ENCODE assay signal across 8 cellular contexts in genomic region chr6:34249469-34250370, GRCh38. TPM values are rescaled to one million over a fixed set of nuclear protein-coding genes. Genes with fewer than 3 reads are reported as not detected.
DNase-seq lines count a peak whose midpoint lies in the region; ATAC-seq and TF ChIP-seq lines count a peak whose summit lies in the region.

No MANE protein-coding gene starts in this region.

- DNase-seq in psoas muscle (no peak), NCI-H2029 (lab: John Stamatoyannopoulos, UW) (no peak), mucosa of gallbladder (ENCODE audit: low spot score) (no peak), NAMALWA (ENCODE audit: low spot score) (no peak)

- 40 to 58% methylated on average over 5 to 16 of the region's 20 CpGs for WGBS in gastroesophageal sphincter (ENCODE audit: low coverage in 1 of 2), 2 donors
- 46 to 49% (median 46%) methylated on average over 20 of the region's 20 CpGs for WGBS in psoas muscle, 3 donors

- peak overlapping the region; percentile 94 for H2AFZ ChIP-seq in SU-DHL-6 (ENCODE audit: low read depth, low read length, severe bottlenecking)

- H3K9me2 ChIP-seq in SU-DHL-6 (replicated peaks; ENCODE audit: insufficient read depth, low read length), result no peaks in the 10 kb centered on the region

- TF ChIP-seq POLR2A in gastroesophageal sphincter (IDR thresholded peaks at IDR 0.05), result no peak

- H3K79me2 ChIP-seq in SU-DHL-6 (ENCODE audit: insufficient read depth, low read length), result no peaks in the 10 kb centered on the region

- H3K27ac ChIP-seq in SU-DHL-6 (ENCODE audit: low read depth, low read length), result 0 out of 2 replicates have a peak overlapping the region, but pooled peaks have one; percentile 16
- peak overlapping the region; percentile 13 to 91 (median 86) for H3K27ac ChIP-seq in gastroesophageal sphincter
- peak overlapping the region; percentile 89 for H3K27ac ChIP-seq in psoas muscle

- H4K20me1 ChIP-seq in SU-DHL-6 (ENCODE audit: low read depth, low read length), result no peaks in the 10 kb centered on the region

- no peak for TF ChIP-seq EP300 in gastroesophageal sphincter (IDR thresholded peaks at IDR 0.05)

- peak overlapping the region; percentile 80 for H3K9ac ChIP-seq in SU-DHL-6 (ENCODE audit: low read length)

- peaks cover 31% of the 10 kb centered on the region for H3F3A ChIP-seq in SU-DHL-6 (ENCODE audit: insufficient read depth)

- TF ChIP-seq CTCF in SU-DHL-6 (IDR thresholded peaks at IDR 0.05; ENCODE audit: insufficient read depth, low read length, poor library complexity, severe bottlenecking) (no peak), gastroesophageal sphincter (IDR thresholded peaks at IDR 0.05) (no peak), psoas muscle (IDR thresholded peaks at IDR 0.05) (no peak)

- H3K4me3 ChIP-seq in SU-DHL-6 (ENCODE audit: insufficient read depth, low read length, poor library complexity, severe bottlenecking) (peak overlapping the region; percentile 71), gastroesophageal sphincter (peak overlapping the region; percentile 62 to 89), psoas muscle (peak overlapping the region; percentile 72)

- H3K27me3 ChIP-seq in SU-DHL-6 (ENCODE audit: low read length), result no peaks in the 10 kb centered on the region
- H3K27me3 ChIP-seq in gastroesophageal sphincter, result no peaks in the 10 kb centered on the region
- H3K27me3 ChIP-seq in psoas muscle (ENCODE audit: insufficient read depth in 3 of 3, low read length in 2 of 3), result no peaks in the 10 kb centered on the region

- H3K9me3 ChIP-seq in SU-DHL-6 (ENCODE audit: insufficient read depth, low read length), result no peaks in the 10 kb centered on the region
- no peaks in the 10 kb centered on the region for H3K9me3 ChIP-seq in gastroesophageal sphincter
- no peaks in the 10 kb centered on the region for H3K9me3 ChIP-seq in psoas muscle

- peak overlapping the region; percentile 63 for H3K4me2 ChIP-seq in SU-DHL-6 (ENCODE audit: low read depth, low read length, poor library complexity, severe bottlenecking)

- H3K4me1 ChIP-seq in gastroesophageal sphincter, result peaks cover 0 to 25% (median 9%) of the 10 kb centered on the region in 3 donors
- peaks cover 12% of the 10 kb centered on the region for H3K4me1 ChIP-seq in psoas muscle

- H3K36me3 ChIP-seq in SU-DHL-6 (ENCODE audit: low read length) (no peaks in the 10 kb centered on the region), gastroesophageal sphincter (no peaks in the 10 kb centered on the region), psoas muscle (ENCODE audit: insufficient read depth in 1 of 2, low read depth in 1 of 2) (no peaks in the 10 kb centered on the region)

- intact Hi-C loops in psoas muscle (cut with DNase I), result loop anchor here (1.0 to 2.0 kb wide), 3 partner anchors 143 to 166 kb away; partner anchors contain the start of gene NUDT3 (in 2 of the 2)

- peak; percentile 18 for ATAC-seq in GM18861 (IDR thresholded peaks at IDR 0.05; ENCODE audit: unreplicated experiment)
- ATAC-seq in HG02610 (IDR thresholded peaks at IDR 0.05; ENCODE audit: unreplicated experiment), result peak; percentile 23
- peak; percentile 55 for ATAC-seq in gastroesophageal sphincter
- ATAC-seq in psoas muscle, result peak; percentile 33 to 40 (median 36)

RNA-seq across cellular contexts. Expression of gene SMIM29, which starts 0.9 kb away (rescaled TPM):
- total RNA-seq in gastroesophageal sphincter (10 to 100 TPM in 3 of 4 donors, 1 to 10 TPM in 1; 9.7 to 34.7 (median 22.6) TPM), psoas muscle (10 to 100 TPM; 14.4 to 59.4 (median 31.5) TPM), mucosa of gallbladder (28.9 TPM)
- 100 to 1,000 TPM in 1 of 3 donors, 10 to 100 TPM in 2; 24.6 to 100 (median 44.1) TPM for polyA plus RNA-seq in psoas muscle

RNA-seq across cellular contexts. Expression of gene HMGA1, which starts 13.0 kb away (rescaled TPM):
- total RNA-seq in gastroesophageal sphincter (10 to 100 TPM in 3 of 4 donors, 1 to 10 TPM in 1; 8.1 to 24.5 (median 18.1) TPM), psoas muscle (100 to 1,000 TPM in 3 of 4 donors, 10 to 100 TPM in 1; 83.5 to 151 (median 128) TPM), mucosa of gallbladder (88.6 TPM)
- polyA plus RNA-seq in psoas muscle, result 100 to 1,000 TPM; 111 to 389 (median 205) TPM

Comparison
In these comparisons a context has a peak if more than half of its experiments do, and no peak if none do; other contexts are left out.
1. H3K27ac ChIP-seq: peak in every context shown above with its lines; median percentile 89 in psoas muscle; 86 in gastroesophageal sphincter; 16 in SU-DHL-6.